8 cellular contexts compared by ENCODE assay signal in genomic region chr1:198620951-198621824, GRCh38. TPM values are rescaled to one million over a fixed set of nuclear protein-coding genes. Genes with fewer than 3 reads are reported as not detected.
DNase-seq lines count a peak whose midpoint lies in the region; ATAC-seq and TF ChIP-seq lines count a peak whose summit lies in the region.

No MANE protein-coding gene starts in this region.

- peak; percentile 67 for ATAC-seq in Right ventricle myocardium inferior
- peak; percentile 57 for ATAC-seq in HG03520 (IDR thresholded peaks at IDR 0.05; ENCODE audit: unreplicated experiment)
- ATAC-seq in left colon: peak; percentile 40

- TF ChIP-seq CTCF in right atrium auricular region (IDR thresholded peaks at IDR 0.05) (no peak), stomach (IDR thresholded peaks at IDR 0.05) (no peak)

- H3K9me3 ChIP-seq in right atrium auricular region (no peaks in the 10 kb centered on the region), stomach (no peaks in the 10 kb centered on the region)

- TF ChIP-seq POLR2A in stomach (IDR thresholded peaks at IDR 0.05): no peak

- no peaks in the 10 kb centered on the region for H3K4me1 ChIP-seq in right atrium auricular region
- no peaks in the 10 kb centered on the region for H3K4me1 ChIP-seq in stomach

- H3K4me3 ChIP-seq in right atrium auricular region (no peak overlapping the region), stomach (no peak overlapping the region)

- H3K36me3 ChIP-seq in right atrium auricular region (no peaks in the 10 kb centered on the region), stomach (no peaks in the 10 kb centered on the region)

- WGBS in stomach, 5 donors: 66 to 84% (median 80%) methylated on average over 10 of the region's 10 CpGs

- DNase-seq in Right ventricle myocardium inferior (ENCODE audit: missing footprints) (peak; percentile 58), right atrium auricular region (ENCODE audit: low spot score) (no peak), left colon (peak in 1 of 2 donors; percentile 25), stomach (no peak), NCI-H446 treated with DMSO at 0.1 percent for 48 hours (lab: John Stamatoyannopoulos, UW) (no peak), OCI-M2 (lab: John Stamatoyannopoulos, UW; ENCODE audit: unreplicated experiment) (no peak)
- peak; percentile 44 to 47 for DNase-seq in activated CD4-positive, alpha-beta T cell treated with anti-CD3 and anti-CD28 coated beads, Interleukin-2, amount 50 U/mL, for 4 hours

- TF ChIP-seq EP300 in stomach (IDR thresholded peaks at IDR 0.05): no peak

- H3K27me3 ChIP-seq in right atrium auricular region (no peaks in the 10 kb centered on the region), stomach (no peaks in the 10 kb centered on the region)

- H3K27ac ChIP-seq in right atrium auricular region (no peak overlapping the region), stomach (peak overlapping the region; percentile 32 to 83 (median 53))

- intact Hi-C loops in Right ventricle myocardium inferior (cut with DNase I) (no loop called here), left colon (cut with DNase I, micrococcal nuclease) (no loop called here), stomach (cut with DNase I; ENCODE audit: low total_unique reads) (no loop called here)

RNA-seq across cellular contexts. Expression of gene PTPRC, which starts 17.7 kb away (rescaled TPM):
- total RNA-seq in Right ventricle myocardium inferior (9.7 TPM), right atrium auricular region (10 to 100 TPM in 1 of 2 donors, 1 to 10 TPM in 1; 5.5 to 10.1 TPM), left colon (10 to 100 TPM in 1 of 2 donors, 1 to 10 TPM in 1; 6.3 to 22.4 TPM), stomach (10 to 100 TPM in 4 of 5 donors, under 1 TPM in 1; 0.58 to 50.9 (median 25.4) TPM)
- polyA plus RNA-seq in stomach: 1 to 10 TPM; 2.8 to 5.3 (median 3.0) TPM

Comparison
In these comparisons a context has a peak if more than half of its experiments do, and no peak if none do; other contexts are left out.
1. DNase-seq: peak in Right ventricle myocardium inferior (single experiment) and activated CD4-positive, alpha-beta T cell treated with anti-CD3 and anti-CD28 coated beads, Interleukin-2, amount 50 U/mL, for 4 hours (2 of 2); none in right atrium auricular region (single experiment), stomach (single experiment), NCI-H446 treated with DMSO at 0.1 percent for 48 hours (single experiment) and OCI-M2 (single experiment).
2. H3K27ac ChIP-seq: peak in stomach (5 of 5); none in right atrium auricular region (0 of 2).
3. Peak in every context shown above with its lines, with median percentiles within 50 percentile points of each other: ATAC-seq.